ENCODE assay signal across 2 cellular contexts in the genomic region with DNA sequence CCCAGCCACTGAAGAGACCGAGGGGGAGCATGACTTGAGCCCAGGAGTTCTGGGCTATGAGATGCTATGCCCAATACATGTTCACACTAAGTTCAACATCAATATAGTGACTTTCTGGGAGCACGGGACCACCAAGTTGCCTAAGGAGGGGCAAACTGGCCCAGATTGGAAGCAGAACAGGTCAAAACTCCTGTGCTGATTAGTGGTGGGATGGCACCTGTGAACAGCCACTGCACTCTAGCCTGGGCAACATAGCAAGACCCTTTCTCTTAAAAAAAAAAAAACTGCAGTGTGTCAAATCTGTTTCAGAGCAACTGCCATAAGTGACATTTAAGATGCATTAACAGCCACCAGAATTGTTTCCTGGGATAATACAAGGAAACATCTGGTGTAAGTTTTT.
TF ChIP-seq lines count a peak whose summit lies in the region.

No MANE protein-coding gene starts in this region.

TF ChIP-seq in HEK293, 187 proteins besides CTCF, POLR2A, EP300 and RAD21:
- TF ChIP-seq ZNF121 (tag by site-specific recombination; IDR thresholded peaks at IDR 0.05), result peak; percentile 78; the same call in 1 of the 2 replicates
- TF ChIP-seq, protein P1, sequence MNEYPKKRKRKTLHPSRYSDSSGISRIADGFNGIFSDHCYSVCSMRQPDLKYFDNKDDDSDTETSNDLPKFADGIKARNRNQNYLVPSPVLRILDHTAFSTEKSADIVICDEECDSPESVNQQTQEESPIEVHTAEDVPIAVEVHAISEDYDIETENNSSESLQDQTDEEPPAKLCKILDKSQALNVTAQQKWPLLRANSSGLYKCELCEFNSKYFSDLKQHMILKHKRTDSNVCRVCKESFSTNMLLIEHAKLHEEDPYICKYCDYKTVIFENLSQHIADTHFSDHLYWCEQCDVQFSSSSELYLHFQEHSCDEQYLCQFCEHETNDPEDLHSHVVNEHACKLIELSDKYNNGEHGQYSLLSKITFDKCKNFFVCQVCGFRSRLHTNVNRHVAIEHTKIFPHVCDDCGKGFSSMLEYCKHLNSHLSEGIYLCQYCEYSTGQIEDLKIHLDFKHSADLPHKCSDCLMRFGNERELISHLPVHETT (tag by site-specific recombination; IDR thresholded peaks at IDR 0.05), result no peak
- TF ChIP-seq ZNF701 (tag by site-specific recombination; IDR thresholded peaks at IDR 0.05), result no peak
- TF ChIP-seq ZNF529 (tag by site-specific recombination; IDR thresholded peaks at IDR 0.05; ENCODE audit: insufficient replicate concordance), result no peak
- TF ChIP-seq ZNF670 (tag by site-specific recombination; IDR thresholded peaks at IDR 0.05; ENCODE audit: low read depth), result no peak
- no peak for TF ChIP-seq KLF7 (tag by site-specific recombination; IDR thresholded peaks at IDR 0.05; ENCODE audit: borderline replicate concordance)
- TF ChIP-seq FEZF1 (tag by site-specific recombination; IDR thresholded peaks at IDR 0.05), result no peak

TF ChIP-seq in K562, 482 proteins besides CTCF, POLR2A, EP300 and RAD21:
- TF ChIP-seq RBM25 (IDR thresholded peaks at IDR 0.05; ENCODE audit: low read depth, low read length, severe bottlenecking) (peak; percentile 37), MED1 (CRISPR knock-in tag; IDR thresholded peaks at IDR 0.05; ENCODE audit: borderline replicate concordance) (no peak), IRF2 (CRISPR knock-in tag; IDR thresholded peaks at IDR 0.05) (no peak), STAG1 (CRISPR knock-in tag; IDR thresholded peaks at IDR 0.05; ENCODE audit: borderline replicate concordance) (no peak), ZNF589 (CRISPR knock-in tag; IDR thresholded peaks at IDR 0.05; ENCODE audit: low read depth) (no peak), ETV5 (CRISPR knock-in tag; IDR thresholded peaks at IDR 0.05; ENCODE audit: low read depth) (no peak), HDAC3 (IDR thresholded peaks at IDR 0.05; ENCODE audit: borderline replicate concordance, partially characterized antibody) (no peak), PCBP2 (IDR thresholded peaks at IDR 0.05; ENCODE audit: low read depth, low read length, poor library complexity, severe bottlenecking) (no peak), ZNF121 (CRISPR knock-in tag; conservative IDR thresholded peaks at IDR 0.05) (peak; percentile 59)
- TF ChIP-seq, protein P2, sequence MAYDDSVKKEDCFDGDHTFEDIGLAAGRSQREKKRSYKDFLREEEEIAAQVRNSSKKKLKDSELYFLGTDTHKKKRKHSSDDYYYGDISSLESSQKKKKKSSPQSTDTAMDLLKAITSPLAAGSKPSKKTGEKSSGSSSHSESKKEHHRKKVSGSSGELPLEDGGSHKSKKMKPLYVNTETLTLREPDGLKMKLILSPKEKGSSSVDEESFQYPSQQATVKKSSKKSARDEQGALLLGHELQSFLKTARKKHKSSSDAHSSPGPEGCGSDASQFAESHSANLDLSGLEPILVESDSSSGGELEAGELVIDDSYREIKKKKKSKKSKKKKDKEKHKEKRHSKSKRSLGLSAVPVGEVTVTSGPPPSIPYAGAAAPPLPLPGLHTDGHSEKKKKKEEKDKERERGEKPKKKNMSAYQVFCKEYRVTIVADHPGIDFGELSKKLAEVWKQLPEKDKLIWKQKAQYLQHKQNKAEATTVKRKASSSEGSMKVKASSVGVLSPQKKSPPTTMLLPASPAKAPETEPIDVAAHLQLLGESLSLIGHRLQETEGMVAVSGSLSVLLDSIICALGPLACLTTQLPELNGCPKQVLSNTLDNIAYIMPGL (CRISPR knock-in tag; IDR thresholded peaks at IDR 0.05), result no peak
- TF ChIP-seq, protein P3, sequence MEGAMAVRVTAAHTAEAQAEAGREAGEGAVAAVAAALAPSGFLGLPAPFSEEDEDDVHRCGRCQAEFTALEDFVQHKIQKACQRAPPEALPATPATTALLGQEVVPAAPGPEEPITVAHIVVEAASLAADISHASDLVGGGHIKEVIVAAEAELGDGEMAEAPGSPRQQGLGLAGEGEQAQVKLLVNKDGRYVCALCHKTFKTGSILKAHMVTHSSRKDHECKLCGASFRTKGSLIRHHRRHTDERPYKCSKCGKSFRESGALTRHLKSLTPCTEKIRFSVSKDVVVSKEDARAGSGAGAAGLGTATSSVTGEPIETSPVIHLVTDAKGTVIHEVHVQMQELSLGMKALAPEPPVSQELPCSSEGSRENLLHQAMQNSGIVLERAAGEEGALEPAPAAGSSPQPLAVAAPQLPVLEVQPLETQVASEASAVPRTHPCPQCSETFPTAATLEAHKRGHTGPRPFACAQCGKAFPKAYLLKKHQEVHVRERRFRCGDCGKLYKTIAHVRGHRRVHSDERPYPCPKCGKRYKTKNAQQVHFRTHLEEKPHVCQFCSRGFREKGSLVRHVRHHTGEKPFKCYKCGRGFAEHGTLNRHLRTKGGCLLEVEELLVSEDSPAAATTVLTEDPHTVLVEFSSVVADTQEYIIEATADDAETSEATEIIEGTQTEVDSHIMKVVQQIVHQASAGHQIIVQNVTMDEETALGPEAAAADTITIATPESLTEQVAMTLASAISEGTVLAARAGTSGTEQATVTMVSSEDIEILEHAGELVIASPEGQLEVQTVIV (CRISPR knock-in tag; IDR thresholded peaks at IDR 0.05; ENCODE audit: borderline replicate concordance), result no peak
- TF ChIP-seq, protein P4, sequence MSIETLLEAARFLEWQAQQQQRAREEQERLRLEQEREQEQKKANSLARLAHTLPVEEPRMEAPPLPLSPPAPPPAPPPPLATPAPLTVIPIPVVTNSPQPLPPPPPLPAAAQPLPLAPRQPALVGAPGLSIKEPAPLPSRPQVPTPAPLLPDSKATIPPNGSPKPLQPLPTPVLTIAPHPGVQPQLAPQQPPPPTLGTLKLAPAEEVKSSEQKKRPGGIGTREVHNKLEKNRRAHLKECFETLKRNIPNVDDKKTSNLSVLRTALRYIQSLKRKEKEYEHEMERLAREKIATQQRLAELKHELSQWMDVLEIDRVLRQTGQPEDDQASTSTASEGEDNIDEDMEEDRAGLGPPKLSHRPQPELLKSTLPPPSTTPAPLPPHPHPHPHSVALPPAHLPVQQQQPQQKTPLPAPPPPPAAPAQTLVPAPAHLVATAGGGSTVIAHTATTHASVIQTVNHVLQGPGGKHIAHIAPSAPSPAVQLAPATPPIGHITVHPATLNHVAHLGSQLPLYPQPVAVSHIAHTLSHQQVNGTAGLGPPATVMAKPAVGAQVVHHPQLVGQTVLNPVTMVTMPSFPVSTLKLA (conservative IDR thresholded peaks at IDR 0.05), result no peak
